10 cellular contexts compared by ENCODE assay signal in genomic region chr6:135922170-135922569, GRCh38.
DNase-seq lines count a peak whose midpoint lies in the region; ATAC-seq and TF ChIP-seq lines count a peak whose summit lies in the region.
"Had no signal": no experiment of that assay in that cellular context is flagged by ENCODE, and none has a peak within 500 bp of the region (broad histone marks: within the 10 kb centered on the region; RNA-seq: fewer than 3 reads in every experiment).

No MANE protein-coding gene starts in this region.

- no peak overlapping the region for H3K27ac Mint-ChIP-seq in activated T-cell treated with anti-CD3 and anti-CD28 coated beads, Interleukin-2, amount 50 U/mL, for 24 hours
- H3K27ac Mint-ChIP-seq: immature natural killer cell had no signal

- H3K36me3 ChIP-seq in SJCRH30 (no peaks in the 10 kb centered on the region), heart right ventricle (no peaks in the 10 kb centered on the region), thoracic aorta (no peaks in the 10 kb centered on the region)
- H3K36me3 ChIP-seq: Peyer's patch had no signal

- H3K9me3 ChIP-seq in SJCRH30 (replicated peaks), result no peaks in the 10 kb centered on the region
- no peaks in the 10 kb centered on the region for H3K9me3 ChIP-seq in heart right ventricle
- H3K9me3 ChIP-seq in thoracic aorta, result no peaks in the 10 kb centered on the region
- H3K9me3 ChIP-seq: Peyer's patch had no signal

- H3K4me1 Mint-ChIP-seq in activated T-cell treated with anti-CD3 and anti-CD28 coated beads, Interleukin-2, amount 50 U/mL, for 24 hours (ENCODE audit: low read depth), result peaks cover 18% of the 10 kb centered on the region
- H3K4me1 Mint-ChIP-seq: immature natural killer cell had no signal

- no peaks in the 10 kb centered on the region for H3K36me3 Mint-ChIP-seq in activated T-cell treated with anti-CD3 and anti-CD28 coated beads, Interleukin-2, amount 50 U/mL, for 24 hours (ENCODE audit: low read depth)
- H3K36me3 Mint-ChIP-seq: immature natural killer cell had no signal

- peak; percentile 39 for DNase-seq in NCI-H82 (lab: John Stamatoyannopoulos, UW)
- DNase-seq in NCI-H82 treated with DMSO at 0.1 percent for 48 hours (lab: John Stamatoyannopoulos, UW; ENCODE audit: unreplicated experiment), result no peak
- DNase-seq in SJCRH30, result peak; percentile 77 to 90
- DNase-seq in heart right ventricle, result peak in 1 of 2 donors; percentile 54
- DNase-seq in thoracic aorta (ENCODE audit: low spot score), result no peak
- no peak for DNase-seq in D341Med (ENCODE audit: low spot score)
- no peak for DNase-seq in activated T-cell treated with anti-CD3 and anti-CD28 coated beads, Interleukin-2, amount 50 U/mL, for 24 hours
- DNase-seq: immature natural killer cell, Peyer's patch had no signal

- H3K27ac ChIP-seq in SJCRH30 (peak overlapping the region; percentile 67), heart right ventricle (peak overlapping the region in 8 of 10 donors; percentile 17 to 73 (median 38)), thoracic aorta (peak overlapping the region in 1 of 2 donors; percentile 1)
- H3K27ac ChIP-seq: Peyer's patch had no signal

- H3K27me3 ChIP-seq in SJCRH30 (no peaks in the 10 kb centered on the region), heart right ventricle (no peaks in the 10 kb centered on the region), thoracic aorta (replicated peaks; ENCODE audit: insufficient read depth) (no peaks in the 10 kb centered on the region)
- H3K27me3 ChIP-seq: Peyer's patch had no signal

- H3K4me1 ChIP-seq in SJCRH30 (peaks cover 14% of the 10 kb centered on the region), heart right ventricle (peaks cover 0 to 26% (median 16%) of the 10 kb centered on the region in 9 donors), thoracic aorta (ENCODE audit: control insufficient read depth in 1 of 2, low read depth in 2 of 2) (peaks cover 15 to 29% of the 10 kb centered on the region in 2 donors)

- ATAC-seq in heart right ventricle (peak in 7 of 8 donors; percentile 76 to 93 (median 90)), thoracic aorta (ENCODE audit: insufficient number of reproducible peaks, low FRiP score, low read depth) (peak; percentile 95), GM19324 (IDR thresholded peaks at IDR 0.05; ENCODE audit: low FRiP score, unreplicated experiment) (no peak)

- no peak overlapping the region for H3K4me3 Mint-ChIP-seq in activated T-cell treated with anti-CD3 and anti-CD28 coated beads, Interleukin-2, amount 50 U/mL, for 24 hours
- H3K4me3 Mint-ChIP-seq: immature natural killer cell had no signal

- no peak for TF ChIP-seq CTCF in heart right ventricle (IDR thresholded peaks at IDR 0.05)
- no peak for TF ChIP-seq CTCF in thoracic aorta (IDR thresholded peaks at IDR 0.05)

- peaks cover 8% of the 10 kb centered on the region for H3K27me3 Mint-ChIP-seq in activated T-cell treated with anti-CD3 and anti-CD28 coated beads, Interleukin-2, amount 50 U/mL, for 24 hours

- no peaks in the 10 kb centered on the region for H3K9me3 Mint-ChIP-seq in activated T-cell treated with anti-CD3 and anti-CD28 coated beads, Interleukin-2, amount 50 U/mL, for 24 hours
- H3K9me3 Mint-ChIP-seq: immature natural killer cell had no signal

- no peak overlapping the region for H3K4me3 ChIP-seq in SJCRH30
- H3K4me3 ChIP-seq in heart right ventricle, result no peak overlapping the region
- H3K4me3 ChIP-seq in thoracic aorta, result no peak overlapping the region
- H3K4me3 ChIP-seq: Peyer's patch had no signal

- intact Hi-C loops in heart right ventricle (cut with DNase I), result no loop called here

Comparison
In these comparisons a context has a peak if more than half of its experiments do, and no peak if none do; other contexts are left out.
1. DNase-seq: peak in NCI-H82 (single experiment) and SJCRH30 (2 of 2); none in NCI-H82 treated with DMSO at 0.1 percent for 48 hours (single experiment), thoracic aorta (single experiment), D341Med (single experiment) and activated T-cell treated with anti-CD3 and anti-CD28 coated beads, Interleukin-2, amount 50 U/mL, for 24 hours (single experiment).